Comparison of ENCODE assay signal across 33 cellular contexts in the genomic region with DNA sequence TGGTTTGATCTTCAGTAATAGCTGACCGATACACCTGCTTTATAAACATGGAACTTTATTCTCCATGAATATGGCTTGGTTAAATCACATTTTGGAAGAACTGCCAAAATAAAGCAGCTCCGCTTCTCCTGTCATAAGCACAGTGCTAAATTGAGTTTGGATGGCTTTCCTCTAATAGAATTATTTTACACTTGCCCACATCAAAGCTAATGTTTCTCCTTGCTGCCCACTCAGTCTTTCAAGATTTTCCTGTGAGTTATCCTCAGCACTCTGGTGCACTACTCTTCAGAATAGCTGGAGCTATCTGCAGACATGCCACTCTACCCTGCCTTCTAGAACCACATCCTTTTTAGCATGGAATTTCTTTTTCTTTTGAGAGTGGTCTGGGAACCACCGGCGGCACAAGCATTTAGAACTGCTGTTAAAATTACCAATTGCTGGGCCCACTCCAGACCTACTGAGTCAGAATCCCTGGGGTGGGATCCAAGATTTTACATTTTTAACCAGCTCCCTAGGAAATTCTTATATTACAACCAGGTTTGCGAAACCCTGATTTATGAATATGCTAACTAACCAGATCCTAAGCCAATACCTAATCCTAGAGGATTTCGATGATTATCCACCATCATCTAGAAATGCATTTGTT.
DNase-seq lines count a peak whose midpoint lies in the region; ATAC-seq and TF ChIP-seq lines count a peak whose summit lies in the region.
"Had no signal": no experiment of that assay in that cellular context is flagged by ENCODE, and none has a peak within 500 bp of the region (broad histone marks: within the 10 kb centered on the region; RNA-seq: fewer than 3 reads in every experiment).

No MANE protein-coding gene starts in this region.

- H3K27ac ChIP-seq in BLaER1 (no peak overlapping the region), GM23338 (ENCODE audit: low read depth) (no peak overlapping the region), MM.1S (ENCODE audit: low read length) (no peak overlapping the region)
- H3K27ac ChIP-seq: cardiac muscle cell, ovary, right atrium auricular region, spleen, upper lobe of right lung, VCaP had no signal

- no peaks in the 10 kb centered on the region for H3F3A ChIP-seq in GM23338 (replicated peaks; ENCODE audit: low read depth)
- no peaks in the 10 kb centered on the region for H3F3A ChIP-seq in MM.1S (ENCODE audit: insufficient read depth, low read length)

- no peaks in the 10 kb centered on the region for H3K9me2 ChIP-seq in GM23338 (ENCODE audit: insufficient read depth)
- no peaks in the 10 kb centered on the region for H3K9me2 ChIP-seq in MM.1S (replicated peaks; ENCODE audit: insufficient read depth, low read length)

- H3K4me2 ChIP-seq in BLaER1 (peak overlapping the region; percentile 84), GM23338 (no peak overlapping the region), MM.1S (ENCODE audit: low read depth, low read length) (no peak overlapping the region)

- H3K4me3 ChIP-seq in BLaER1 = no peak overlapping the region
- H3K4me3 ChIP-seq in GM23338 = no peak overlapping the region
- no peak overlapping the region for H3K4me3 ChIP-seq in MM.1S (ENCODE audit: low read length)
- H3K4me3 ChIP-seq: cardiac muscle cell, ovary, right atrium auricular region, spleen, upper lobe of right lung had no signal

- H3K27me3 ChIP-seq in BLaER1 (no peaks in the 10 kb centered on the region), GM23338 (ENCODE audit: insufficient read depth) (no peaks in the 10 kb centered on the region), MM.1S (replicated peaks; ENCODE audit: insufficient read depth, low read length) (no peaks in the 10 kb centered on the region)
- H3K27me3 ChIP-seq: cardiac muscle cell, ovary, right atrium auricular region, spleen, upper lobe of right lung had no signal

- H3K9ac ChIP-seq in BLaER1 = no peak overlapping the region
- H3K9ac ChIP-seq in MM.1S (ENCODE audit: low read length) = no peak overlapping the region

- H3K36me3 ChIP-seq in BLaER1 (no peaks in the 10 kb centered on the region), GM23338 (ENCODE audit: insufficient read depth) (no peaks in the 10 kb centered on the region), MM.1S (replicated peaks; ENCODE audit: insufficient read depth, low read length) (no peaks in the 10 kb centered on the region)
- H3K36me3 ChIP-seq: cardiac muscle cell, ovary, right atrium auricular region, spleen, upper lobe of right lung had no signal

- TF ChIP-seq CTCF in GM23338 (conservative IDR thresholded peaks at IDR 0.05; ENCODE audit: low read depth in 2 of 2) (no peak), chondrocyte (IDR thresholded peaks at IDR 0.05) (no peak), omental fat pad (IDR thresholded peaks at IDR 0.05) (no peak), MM.1S (IDR thresholded peaks at IDR 0.05; ENCODE audit: low read length) (no peak)

- DNase-seq in GM23338 (ENCODE audit: low spot score) = no peak
- DNase-seq in chondrocyte (ENCODE audit: low spot score) = no peak
- DNase-seq in omental fat pad (ENCODE audit: low spot score) = no peak
- DNase-seq in CD1c-positive myeloid dendritic cell (ENCODE audit: extremely low spot score) = no peak
- no peak for DNase-seq in MM.1S
- DNase-seq: ACHN; activated CD4-positive, alpha-beta T cell treated with anti-CD3 and anti-CD28 coated beads for 48 hours; activated gamma-delta T cell treated with Interleukin-2 at 50 U/mL for 16 hours; activated T-cell treated with anti-CD3 and anti-CD28 coated beads, Interleukin-2, amount 50 U/mL, for 4 hours; amniotic stem cell; CD4-positive, CD25-positive, alpha-beta regulatory T cell; endodermal cell; islet precursor cell; midbrain; naive thymus-derived CD8-positive, alpha-beta T cell; NCI-H1105 treated with DMSO at 0.1 percent for 48 hours; NCI-H2029 treated with DMSO at 0.1 percent for 48 hours; NCI-H526 treated with DMSO at 0.1 percent for 48 hours; ovary; SHP77 treated with DMSO at 0.1 percent for 48 hours; spleen; substantia nigra; SW 1271; T-helper 9 cell; upper lobe of right lung had no signal

- H3K9me3 ChIP-seq in BLaER1 (no peaks in the 10 kb centered on the region; the same call in 1 of the 2 replicates), MM.1S (replicated peaks; ENCODE audit: insufficient read depth, low read length) (no peaks in the 10 kb centered on the region)
- H3K9me3 ChIP-seq: ovary, right atrium auricular region, spleen, upper lobe of right lung had no signal

- H3K9me3 Mint-ChIP-seq in GM23338 (no peaks in the 10 kb centered on the region), chondrocyte (ENCODE audit: low read depth) (peaks cover 4% of the 10 kb centered on the region)
- H3K9me3 Mint-ChIP-seq: activated T-cell treated with anti-CD3 and anti-CD28 coated beads, Interleukin-2, amount 50 U/mL, for 4 hours; dendritic cell treated with granulocyte-macrophage colony-stimulating factor and Interleukin-4, amounts not matched to agents 40 ng/mL and 50 ng/mL, for 4 days; endodermal cell had no signal

- H3K4me3 Mint-ChIP-seq in GM23338 (no peak overlapping the region), chondrocyte (ENCODE audit: unreplicated experiment) (no peak overlapping the region)
- H3K4me3 Mint-ChIP-seq: activated T-cell treated with anti-CD3 and anti-CD28 coated beads, Interleukin-2, amount 50 U/mL, for 4 hours; CD4-positive, CD25-positive, alpha-beta regulatory T cell; dendritic cell treated with granulocyte-macrophage colony-stimulating factor and Interleukin-4, amounts not matched to agents 40 ng/mL and 50 ng/mL, for 4 days; endodermal cell; naive thymus-derived CD8-positive, alpha-beta T cell had no signal

- H3K36me3 Mint-ChIP-seq in GM23338 (ENCODE audit: low read depth) (no peaks in the 10 kb centered on the region), chondrocyte (ENCODE audit: low read depth) (peaks cover 14% of the 10 kb centered on the region)

- H3K79me2 ChIP-seq in GM23338 (replicated peaks; ENCODE audit: insufficient read depth) (no peaks in the 10 kb centered on the region), MM.1S (ENCODE audit: low read length) (no peaks in the 10 kb centered on the region)

- H3K4me1 Mint-ChIP-seq in GM23338 (no peaks in the 10 kb centered on the region), chondrocyte (ENCODE audit: low read depth) (peaks cover 59% of the 10 kb centered on the region)

- H2AFZ ChIP-seq in GM23338 (no peak overlapping the region), MM.1S (ENCODE audit: low read length) (no peak overlapping the region)

- ATAC-seq in GM23338 = no peak
- peak; percentile 85 for ATAC-seq in omental fat pad (ENCODE audit: low FRiP score)
- no peak for ATAC-seq in HG02798 (IDR thresholded peaks at IDR 0.05; ENCODE audit: poor library complexity, unreplicated experiment)
- ATAC-seq in GM21447 (IDR thresholded peaks at IDR 0.05; ENCODE audit: unreplicated experiment) = no peak
- ATAC-seq: activated T-cell treated with anti-CD3 and anti-CD28 coated beads, Interleukin-2, amount 50 U/mL, for 4 hours; esophagus mucosa; naive thymus-derived CD8-positive, alpha-beta T cell; upper lobe of right lung had no signal

- H3K27me3 Mint-ChIP-seq in GM23338 (ENCODE audit: insufficient read depth, low read depth, poor library complexity) (no peaks in the 10 kb centered on the region), chondrocyte (ENCODE audit: low read depth) (no peaks in the 10 kb centered on the region)
- H3K27me3 Mint-ChIP-seq: CD4-positive, CD25-positive, alpha-beta regulatory T cell had no signal

- H3K27ac Mint-ChIP-seq in GM23338 (peak overlapping the region; percentile 20; the same call in 1 of the 2 replicates), chondrocyte (ENCODE audit: unreplicated experiment) (peak overlapping the region; percentile 55)
- H3K27ac Mint-ChIP-seq: CD4-positive, CD25-positive, alpha-beta regulatory T cell; dendritic cell treated with granulocyte-macrophage colony-stimulating factor and Interleukin-4, amounts not matched to agents 40 ng/mL and 50 ng/mL, for 4 days; endodermal cell had no signal

- no peaks in the 10 kb centered on the region for H4K20me1 ChIP-seq in BLaER1
- no peaks in the 10 kb centered on the region for H4K20me1 ChIP-seq in GM23338 (replicated peaks; ENCODE audit: insufficient read depth)
- H4K20me1 ChIP-seq in MM.1S (ENCODE audit: insufficient read depth, low read length) = no peaks in the 10 kb centered on the region

- peaks cover 63% of the 10 kb centered on the region for H3K4me1 ChIP-seq in BLaER1
- no peaks in the 10 kb centered on the region for H3K4me1 ChIP-seq in GM23338 (ENCODE audit: insufficient read depth)
- no peaks in the 10 kb centered on the region for H3K4me1 ChIP-seq in MM.1S (ENCODE audit: low read length)
